In the genomic region with DNA sequence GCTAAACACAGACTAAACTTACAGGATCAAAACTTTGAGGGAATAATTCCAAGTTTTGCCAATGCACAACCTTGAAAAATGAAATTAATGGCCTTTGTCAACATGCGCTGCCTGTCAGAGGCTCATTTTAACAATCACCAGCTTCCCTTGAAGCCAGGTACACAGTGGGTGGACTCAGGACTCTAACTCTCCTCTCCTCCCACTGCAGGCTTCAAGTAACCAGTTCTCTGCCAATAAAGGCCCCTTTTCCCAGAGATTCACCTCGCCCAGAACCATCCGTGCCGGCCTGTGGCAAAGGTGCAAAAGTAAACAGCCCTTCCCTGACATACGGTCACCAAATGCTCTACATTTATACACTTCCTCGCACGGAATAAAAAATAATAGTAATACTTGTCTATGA, we compare ENCODE assay signal across 21 cellular contexts. TPM values are rescaled to one million over a fixed set of nuclear protein-coding genes. Genes with fewer than 3 reads are reported as not detected.
"Had no signal": no experiment of that assay in that cellular context is flagged by ENCODE, and none has a peak within 500 bp of the region (broad histone marks: within the 10 kb centered on the region; RNA-seq: fewer than 3 reads in every experiment).

No MANE protein-coding gene starts in this region.

- DNase-seq: aorta; brain microvascular endothelial cell; caudate nucleus; dermis blood vessel endothelial cell; effector CD8-positive, alpha-beta T cell; erythroblast; foreskin fibroblast; heart right ventricle; islet precursor cell; left cardiac atrium; lower lobe of right lung; mesendoderm; naive thymus-derived CD8-positive, alpha-beta T cell; sigmoid colon; WERI-Rb-1 had no signal

- ATAC-seq: heart right ventricle, left cardiac atrium, lower lobe of right lung had no signal

RNA-seq across cellular contexts. Expression of gene FBP2, which starts 18.4 kb away (rescaled TPM):
- total RNA-seq: aorta; dermis blood vessel endothelial cell; fibroblast of lung; lower lobe of right lung; naive thymus-derived CD8-positive, alpha-beta T cell; omental fat pad; posterior vena cava; renal cortical epithelial cell; sigmoid colon; suprapubic skin; tibial nerve had no signal

RNA-seq across cellular contexts. Expression of gene FBP1, which starts 27.2 kb away (rescaled TPM):
- total RNA-seq: fibroblast of lung had no signal

RNA-seq across cellular contexts. Expression of gene PCAT7, which starts 57.2 kb away (rescaled TPM):
- total RNA-seq: dermis blood vessel endothelial cell; left cardiac atrium; naive thymus-derived CD8-positive, alpha-beta T cell; omental fat pad; posterior vena cava; sigmoid colon had no signal
